1 cellular context compared by ENCODE assay signal in genomic region chr1:46341222-46342083, GRCh38.
TF ChIP-seq lines count a peak whose summit lies in the region.

No MANE protein-coding gene starts in this region.

TF ChIP-seq in K562, 482 proteins besides CTCF, POLR2A, EP300 and RAD21 (continued from another document and continues in another):
- TF ChIP-seq HCFC1 (IDR thresholded peaks at IDR 0.05; ENCODE audit: low read depth, low read length) (no peak), JUND (IDR thresholded peaks at IDR 0.05; ENCODE audit: borderline replicate concordance, low read depth, low read length) (no peak), JUND (tag; IDR thresholded peaks at IDR 0.05; ENCODE audit: borderline replicate concordance, low read depth, low read length) (no peak), SRSF3 (IDR thresholded peaks at IDR 0.05; ENCODE audit: insufficient read depth, low read length) (no peak), SETDB1 (IDR thresholded peaks at IDR 0.05; ENCODE audit: low read length) (no peak), ZNF764 (CRISPR knock-in tag; IDR thresholded peaks at IDR 0.05; ENCODE audit: low read depth) (no peak), PRMT5 (CRISPR knock-in tag; IDR thresholded peaks at IDR 0.05) (no peak), KAT8 (IDR thresholded peaks at IDR 0.05; ENCODE audit: low read depth) (no peak), HSF4 (CRISPR knock-in tag; IDR thresholded peaks at IDR 0.05; ENCODE audit: borderline replicate concordance) (no peak), TARDBP (IDR thresholded peaks at IDR 0.05) (no peak), TBP (optimal IDR thresholded peaks at IDR 0.05; ENCODE audit: low read depth, low read length) (no peak), COPS2 (conservative IDR thresholded peaks at IDR 0.05) (no peak), GABPB2 (CRISPR knock-in tag; conservative IDR thresholded peaks at IDR 0.05) (no peak), ZC3H4 (CRISPR knock-in tag; IDR thresholded peaks at IDR 0.05; ENCODE audit: borderline replicate concordance) (no peak), PREB (CRISPR knock-in tag; IDR thresholded peaks at IDR 0.05) (peak; percentile 68; the same call in 1 of the 2 replicates), AFF4 (CRISPR knock-in tag; IDR thresholded peaks at IDR 0.05) (0 out of 2 replicates have a peak, but pooled peaks have one; percentile 70), MED1 (CRISPR knock-in tag; IDR thresholded peaks at IDR 0.05; ENCODE audit: borderline replicate concordance) (no peak), PBX2 (CRISPR knock-in tag; IDR thresholded peaks at IDR 0.05; ENCODE audit: low read depth) (no peak), PBX2 (tag; conservative IDR thresholded peaks at IDR 0.05; ENCODE audit: low read depth) (no peak), ZNF75A (CRISPR knock-in tag; IDR thresholded peaks at IDR 0.05) (no peak), HMG20B (CRISPR knock-in tag; IDR thresholded peaks at IDR 0.05) (no peak), NR3C1 (CRISPR knock-in tag; IDR thresholded peaks at IDR 0.05) (no peak), ZNF274 (IDR thresholded peaks at IDR 0.05; ENCODE audit: borderline replicate concordance, low read depth, low read length) (no peak), E2F4 (CRISPR knock-in tag; IDR thresholded peaks at IDR 0.05; ENCODE audit: low read depth) (no peak), RBM22 (IDR thresholded peaks at IDR 0.05; ENCODE audit: low read depth, low read length, poor library complexity, severe bottlenecking) (no peak), MTF1 (CRISPR knock-in tag; IDR thresholded peaks at IDR 0.05; ENCODE audit: borderline replicate concordance) (no peak), ARID1B (IDR thresholded peaks at IDR 0.05) (0 out of 2 replicates have a peak, but pooled peaks have one; percentile 4), MLLT1 (IDR thresholded peaks at IDR 0.05) (no peak), ZNF232 (CRISPR knock-in tag; IDR thresholded peaks at IDR 0.05) (no peak), EP400 (IDR thresholded peaks at IDR 0.05) (no peak), FOXP4 (CRISPR knock-in tag; IDR thresholded peaks at IDR 0.05; ENCODE audit: borderline replicate concordance) (no peak), TEAD1 (CRISPR knock-in tag; IDR thresholded peaks at IDR 0.05) (no peak), TSC22D4 (tag; IDR thresholded peaks at IDR 0.05) (no peak), ZNF121 (CRISPR knock-in tag; conservative IDR thresholded peaks at IDR 0.05) (no peak), U2AF1 (optimal IDR thresholded peaks at IDR 0.05; ENCODE audit: low read depth, low read length) (no peak), ZNF696 (CRISPR knock-in tag; conservative IDR thresholded peaks at IDR 0.05) (no peak), PCBP2 (IDR thresholded peaks at IDR 0.05; ENCODE audit: low read depth, low read length, poor library complexity, severe bottlenecking) (no peak), EHMT2 (IDR thresholded peaks at IDR 0.05) (0 out of 2 replicates have a peak, but pooled peaks have one; percentile 7), ZKSCAN1 (IDR thresholded peaks at IDR 0.05; ENCODE audit: low read depth, low read length) (no peak), ZNF23 (CRISPR knock-in tag; IDR thresholded peaks at IDR 0.05) (no peak), CREBBP (IDR thresholded peaks at IDR 0.05; ENCODE audit: low read depth, low read length) (no peak), CXXC5 (CRISPR knock-in tag; IDR thresholded peaks at IDR 0.05) (no peak), FOXJ2 (tag; IDR thresholded peaks at IDR 0.05) (no peak), MYBL2 (IDR thresholded peaks at IDR 0.05; ENCODE audit: low read depth) (no peak), MYBL2 (CRISPR knock-in tag; IDR thresholded peaks at IDR 0.05; ENCODE audit: borderline replicate concordance) (no peak), NBN (IDR thresholded peaks at IDR 0.05; ENCODE audit: low read depth) (no peak), LARP7 (IDR thresholded peaks at IDR 0.05) (0 out of 2 replicates have a peak, but pooled peaks have one; percentile 5), ILF3 (IDR thresholded peaks at IDR 0.05; ENCODE audit: borderline replicate concordance) (no peak), PTBP1 (IDR thresholded peaks at IDR 0.05; ENCODE audit: low read depth, low read length) (no peak), HNRNPL (IDR thresholded peaks at IDR 0.05; ENCODE audit: low read depth, low read length) (no peak), ZFX (CRISPR knock-in tag; IDR thresholded peaks at IDR 0.05) (no peak), SIRT6 (IDR thresholded peaks at IDR 0.05; ENCODE audit: low read depth, low read length) (no peak), PHF21A (IDR thresholded peaks at IDR 0.05; ENCODE audit: borderline replicate concordance, low read depth) (no peak), MXI1 (IDR thresholded peaks at IDR 0.05; ENCODE audit: low read depth, low read length) (no peak), ZNF77 (CRISPR knock-in tag; IDR thresholded peaks at IDR 0.05) (no peak), RFX7 (CRISPR knock-in tag; IDR thresholded peaks at IDR 0.05) (no peak), XRCC5 (IDR thresholded peaks at IDR 0.05; ENCODE audit: low read depth, low read length) (no peak), HEY1 (CRISPR knock-in tag; IDR thresholded peaks at IDR 0.05; ENCODE audit: borderline replicate concordance) (no peak), ZNF431 (CRISPR knock-in tag; IDR thresholded peaks at IDR 0.05) (no peak), MIER1 (IDR thresholded peaks at IDR 0.05; ENCODE audit: low read depth) (peak; percentile 15; the same call in 1 of the 2 replicates), ZNF124 (CRISPR knock-in tag; IDR thresholded peaks at IDR 0.05) (no peak), FOXA3 (CRISPR knock-in tag; conservative IDR thresholded peaks at IDR 0.05 in 1 of 2, IDR thresholded peaks at IDR 0.05 in 1 of 2) (no peak), REST (CRISPR knock-in tag; IDR thresholded peaks at IDR 0.05; ENCODE audit: low read depth) (no peak), RBM34 (IDR thresholded peaks at IDR 0.05; ENCODE audit: borderline replicate concordance, insufficient read depth, low read length) (no peak)
